ENCODE assay signal across 8 cellular contexts in genomic region chr5:32586251-32586642, GRCh38. TPM values are rescaled to one million over a fixed set of nuclear protein-coding genes. Genes with fewer than 3 reads are reported as not detected.
DNase-seq lines count a peak whose midpoint lies in the region; ATAC-seq and TF ChIP-seq lines count a peak whose summit lies in the region.

No MANE protein-coding gene starts in this region.

- intact Hi-C loops in Caco-2 (cut with micrococcal nuclease; ENCODE audit: unreplicated experiment): loop anchor here (1.0 to 5.0 kb wide), 3 partner anchors 59 to 144 kb away; partner anchors contain the start of gene ZFR

- H3K4me1 ChIP-seq in Caco-2 (peaks cover 16% of the 10 kb centered on the region), muscle layer of duodenum (ENCODE audit: control insufficient read depth in 1 of 2, insufficient read depth in 2 of 2, low read length in 2 of 2) (peaks cover 11 to 22% of the 10 kb centered on the region in 2 donors)

- DNase-seq in Caco-2 (no peak), brain microvascular endothelial cell (no peak), NCI-H2029 (lab: John Stamatoyannopoulos, UW) (no peak), anterior cingulate cortex (lab: John Stamatoyannopoulos, UW) (no peak), superior temporal gyrus (ENCODE audit: extremely low spot score) (no peak)

- no peak for TF ChIP-seq CTCF in Caco-2 (IDR thresholded peaks at IDR 0.05; ENCODE audit: insufficient read depth in 1 of 2, low read depth in 1 of 2, low read length in 1 of 2, severe bottlenecking in 1 of 2, unreplicated experiment in 1 of 2)
- TF ChIP-seq CTCF in brain microvascular endothelial cell (IDR thresholded peaks at IDR 0.05; ENCODE audit: low read depth, low read length, missing control alignments): no peak

- H3K27ac ChIP-seq in brain microvascular endothelial cell (peak overlapping the region; percentile 90), muscle layer of duodenum (ENCODE audit: low read length) (peak overlapping the region; percentile 95)

- H3K4me3 Mint-ChIP-seq in Caco-2 (ENCODE audit: unreplicated experiment): peak overlapping the region; percentile 93

- H3K4me3 ChIP-seq in Caco-2 (ENCODE audit: low read depth, low read length): peak overlapping the region; percentile 100
- H3K4me3 ChIP-seq in brain microvascular endothelial cell (ENCODE audit: low read depth, low read length): peak overlapping the region; percentile 93
- H3K4me3 ChIP-seq in muscle layer of duodenum (ENCODE audit: low read depth in 1 of 2, low read length in 2 of 2): peak overlapping the region; percentile 89 to 90

- H3K4me1 Mint-ChIP-seq in Caco-2 (ENCODE audit: low read depth, unreplicated experiment): peaks cover 7% of the 10 kb centered on the region

- peak overlapping the region; percentile 91 for H3K27ac Mint-ChIP-seq in Caco-2 (ENCODE audit: unreplicated experiment)

- H3K27me3 ChIP-seq in Caco-2 (replicated peaks; ENCODE audit: control insufficient read depth, insufficient read depth, low read length): no peaks in the 10 kb centered on the region
- H3K27me3 ChIP-seq in brain microvascular endothelial cell (replicated peaks): no peaks in the 10 kb centered on the region
- H3K27me3 ChIP-seq in muscle layer of duodenum (ENCODE audit: low read depth, low read length): no peaks in the 10 kb centered on the region

- POLR2A ChIA-PET in Caco-2 (lab: Charles Lee): no interaction called here

- peaks cover 2% of the 10 kb centered on the region for H3K27me3 Mint-ChIP-seq in Caco-2 (ENCODE audit: insufficient read depth, unreplicated experiment)

- H3K36me3 ChIP-seq in Caco-2 (ENCODE audit: control insufficient read depth, insufficient read depth, low read length) (no peaks in the 10 kb centered on the region), brain microvascular endothelial cell (replicated peaks) (peaks cover 11% of the 10 kb centered on the region), muscle layer of duodenum (ENCODE audit: control insufficient read depth in 1 of 2, insufficient read depth in 2 of 2, low read length in 2 of 2) (peaks cover 5 to 13% of the 10 kb centered on the region in 2 donors)

- H3K9me3 Mint-ChIP-seq in Caco-2 (ENCODE audit: unreplicated experiment): no peaks in the 10 kb centered on the region

- H3K36me3 Mint-ChIP-seq in Caco-2 (ENCODE audit: insufficient read depth, unreplicated experiment): peaks cover 52% of the 10 kb centered on the region

- in situ Hi-C loops in brain microvascular endothelial cell (cut with HindIII; ENCODE audit: low pct_ligation_motif_present, low sequenced_read_pairs): no loop called here

- H3K9me3 ChIP-seq in Caco-2 (no peaks in the 10 kb centered on the region), muscle layer of duodenum (ENCODE audit: control insufficient read depth in 1 of 2, low read length in 2 of 2) (peaks cover 0 to 2% of the 10 kb centered on the region in 2 donors)

- ATAC-seq in HG03159 (IDR thresholded peaks at IDR 0.05; ENCODE audit: unreplicated experiment) (peak; percentile 13), GM21825 (IDR thresholded peaks at IDR 0.05; ENCODE audit: unreplicated experiment) (no peak)

- BruUV-seq in Caco-2 (replicated peaks; lab: Mats Ljungman, UMichigan): no TSS peak

- CTCF ChIA-PET in Caco-2 (lab: Charles Lee): no interaction called here

RNA-seq across cellular contexts. Expression of gene SUB1, which starts 0.9 kb away (rescaled TPM):
- 281 and 293 TPM in 2 replicates for total RNA-seq in Caco-2 (2022)
